1 cellular context compared by ENCODE assay signal in genomic region chr20:62302341-62303048, GRCh38.
TF ChIP-seq lines count a peak whose summit lies in the region.

Gene ADRM1, plus strand, starts transcription at chr20:62302997. Its CDS starts 572 bp downstream, at chr20:62303569.

TF ChIP-seq in K562, 482 proteins besides CTCF, POLR2A, EP300 and RAD21 (continued from another document and continues in another):
- TF ChIP-seq HMBOX1 (IDR thresholded peaks at IDR 0.05): no peak
- no peak for TF ChIP-seq KDM1A (IDR thresholded peaks at IDR 0.05)
- peak; percentile 97 for TF ChIP-seq RB1 (IDR thresholded peaks at IDR 0.05; ENCODE audit: low read depth)
- TF ChIP-seq CBFA2T3 (IDR thresholded peaks at IDR 0.05): no peak
- TF ChIP-seq ELF1 (tag; IDR thresholded peaks at IDR 0.05): peak; percentile 75
- TF ChIP-seq XRCC3 (IDR thresholded peaks at IDR 0.05): no peak
- TF ChIP-seq ZNF3 (CRISPR knock-in tag; IDR thresholded peaks at IDR 0.05): no peak
- no peak for TF ChIP-seq ZNF699 (CRISPR knock-in tag; IDR thresholded peaks at IDR 0.05; ENCODE audit: insufficient replicate concordance)
- TF ChIP-seq NEUROD1 (IDR thresholded peaks at IDR 0.05; ENCODE audit: borderline replicate concordance, low read depth, low read length, partially characterized antibody): peak; percentile 64
- TF ChIP-seq EHMT2 (IDR thresholded peaks at IDR 0.05): no peak
- no peak for TF ChIP-seq ZNF184 (CRISPR knock-in tag; IDR thresholded peaks at IDR 0.05)
- TF ChIP-seq, protein P1, sequence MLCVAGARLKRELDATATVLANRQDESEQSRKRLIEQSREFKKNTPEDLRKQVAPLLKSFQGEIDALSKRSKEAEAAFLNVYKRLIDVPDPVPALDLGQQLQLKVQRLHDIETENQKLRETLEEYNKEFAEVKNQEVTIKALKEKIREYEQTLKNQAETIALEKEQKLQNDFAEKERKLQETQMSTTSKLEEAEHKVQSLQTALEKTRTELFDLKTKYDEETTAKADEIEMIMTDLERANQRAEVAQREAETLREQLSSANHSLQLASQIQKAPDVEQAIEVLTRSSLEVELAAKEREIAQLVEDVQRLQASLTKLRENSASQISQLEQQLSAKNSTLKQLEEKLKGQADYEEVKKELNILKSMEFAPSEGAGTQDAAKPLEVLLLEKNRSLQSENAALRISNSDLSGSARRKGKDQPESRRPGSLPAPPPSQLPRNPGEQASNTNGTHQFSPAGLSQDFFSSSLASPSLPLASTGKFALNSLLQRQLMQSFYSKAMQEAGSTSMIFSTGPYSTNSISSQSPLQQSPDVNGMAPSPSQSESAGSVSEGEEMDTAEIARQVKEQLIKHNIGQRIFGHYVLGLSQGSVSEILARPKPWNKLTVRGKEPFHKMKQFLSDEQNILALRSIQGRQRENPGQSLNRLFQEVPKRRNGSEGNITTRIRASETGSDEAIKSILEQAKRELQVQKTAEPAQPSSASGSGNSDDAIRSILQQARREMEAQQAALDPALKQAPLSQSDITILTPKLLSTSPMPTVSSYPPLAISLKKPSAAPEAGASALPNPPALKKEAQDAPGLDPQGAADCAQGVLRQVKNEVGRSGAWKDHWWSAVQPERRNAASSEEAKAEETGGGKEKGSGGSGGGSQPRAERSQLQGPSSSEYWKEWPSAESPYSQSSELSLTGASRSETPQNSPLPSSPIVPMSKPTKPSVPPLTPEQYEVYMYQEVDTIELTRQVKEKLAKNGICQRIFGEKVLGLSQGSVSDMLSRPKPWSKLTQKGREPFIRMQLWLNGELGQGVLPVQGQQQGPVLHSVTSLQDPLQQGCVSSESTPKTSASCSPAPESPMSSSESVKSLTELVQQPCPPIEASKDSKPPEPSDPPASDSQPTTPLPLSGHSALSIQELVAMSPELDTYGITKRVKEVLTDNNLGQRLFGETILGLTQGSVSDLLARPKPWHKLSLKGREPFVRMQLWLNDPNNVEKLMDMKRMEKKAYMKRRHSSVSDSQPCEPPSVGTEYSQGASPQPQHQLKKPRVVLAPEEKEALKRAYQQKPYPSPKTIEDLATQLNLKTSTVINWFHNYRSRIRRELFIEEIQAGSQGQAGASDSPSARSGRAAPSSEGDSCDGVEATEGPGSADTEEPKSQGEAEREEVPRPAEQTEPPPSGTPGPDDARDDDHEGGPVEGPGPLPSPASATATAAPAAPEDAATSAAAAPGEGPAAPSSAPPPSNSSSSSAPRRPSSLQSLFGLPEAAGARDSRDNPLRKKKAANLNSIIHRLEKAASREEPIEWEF (CRISPR knock-in tag; IDR thresholded peaks at IDR 0.05): no peak
- TF ChIP-seq POLR2G (IDR thresholded peaks at IDR 0.05; ENCODE audit: low read depth, low read length): peak; percentile 89
- TF ChIP-seq JUN (IDR thresholded peaks at IDR 0.05; ENCODE audit: borderline replicate concordance, low read depth, low read length): peak; percentile 42; the same call in 1 of the 2 replicates
- TF ChIP-seq JUN (CRISPR knock-in tag; IDR thresholded peaks at IDR 0.05; ENCODE audit: borderline replicate concordance): no peak
- no peak for TF ChIP-seq PHB2 (IDR thresholded peaks at IDR 0.05; ENCODE audit: low read depth)
- TF ChIP-seq CXXC5 (CRISPR knock-in tag; IDR thresholded peaks at IDR 0.05): peak; percentile 94
- TF ChIP-seq, protein P2, sequence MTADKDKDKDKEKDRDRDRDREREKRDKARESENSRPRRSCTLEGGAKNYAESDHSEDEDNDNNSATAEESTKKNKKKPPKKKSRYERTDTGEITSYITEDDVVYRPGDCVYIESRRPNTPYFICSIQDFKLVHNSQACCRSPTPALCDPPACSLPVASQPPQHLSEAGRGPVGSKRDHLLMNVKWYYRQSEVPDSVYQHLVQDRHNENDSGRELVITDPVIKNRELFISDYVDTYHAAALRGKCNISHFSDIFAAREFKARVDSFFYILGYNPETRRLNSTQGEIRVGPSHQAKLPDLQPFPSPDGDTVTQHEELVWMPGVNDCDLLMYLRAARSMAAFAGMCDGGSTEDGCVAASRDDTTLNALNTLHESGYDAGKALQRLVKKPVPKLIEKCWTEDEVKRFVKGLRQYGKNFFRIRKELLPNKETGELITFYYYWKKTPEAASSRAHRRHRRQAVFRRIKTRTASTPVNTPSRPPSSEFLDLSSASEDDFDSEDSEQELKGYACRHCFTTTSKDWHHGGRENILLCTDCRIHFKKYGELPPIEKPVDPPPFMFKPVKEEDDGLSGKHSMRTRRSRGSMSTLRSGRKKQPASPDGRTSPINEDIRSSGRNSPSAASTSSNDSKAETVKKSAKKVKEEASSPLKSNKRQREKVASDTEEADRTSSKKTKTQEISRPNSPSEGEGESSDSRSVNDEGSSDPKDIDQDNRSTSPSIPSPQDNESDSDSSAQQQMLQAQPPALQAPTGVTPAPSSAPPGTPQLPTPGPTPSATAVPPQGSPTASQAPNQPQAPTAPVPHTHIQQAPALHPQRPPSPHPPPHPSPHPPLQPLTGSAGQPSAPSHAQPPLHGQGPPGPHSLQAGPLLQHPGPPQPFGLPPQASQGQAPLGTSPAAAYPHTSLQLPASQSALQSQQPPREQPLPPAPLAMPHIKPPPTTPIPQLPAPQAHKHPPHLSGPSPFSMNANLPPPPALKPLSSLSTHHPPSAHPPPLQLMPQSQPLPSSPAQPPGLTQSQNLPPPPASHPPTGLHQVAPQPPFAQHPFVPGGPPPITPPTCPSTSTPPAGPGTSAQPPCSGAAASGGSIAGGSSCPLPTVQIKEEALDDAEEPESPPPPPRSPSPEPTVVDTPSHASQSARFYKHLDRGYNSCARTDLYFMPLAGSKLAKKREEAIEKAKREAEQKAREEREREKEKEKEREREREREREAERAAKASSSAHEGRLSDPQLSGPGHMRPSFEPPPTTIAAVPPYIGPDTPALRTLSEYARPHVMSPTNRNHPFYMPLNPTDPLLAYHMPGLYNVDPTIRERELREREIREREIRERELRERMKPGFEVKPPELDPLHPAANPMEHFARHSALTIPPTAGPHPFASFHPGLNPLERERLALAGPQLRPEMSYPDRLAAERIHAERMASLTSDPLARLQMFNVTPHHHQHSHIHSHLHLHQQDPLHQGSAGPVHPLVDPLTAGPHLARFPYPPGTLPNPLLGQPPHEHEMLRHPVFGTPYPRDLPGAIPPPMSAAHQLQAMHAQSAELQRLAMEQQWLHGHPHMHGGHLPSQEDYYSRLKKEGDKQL (CRISPR knock-in tag; IDR thresholded peaks at IDR 0.05; ENCODE audit: borderline replicate concordance): no peak
- no peak for TF ChIP-seq ZNF584 (CRISPR knock-in tag; IDR thresholded peaks at IDR 0.05; ENCODE audit: low read depth)
- TF ChIP-seq, protein P3, sequence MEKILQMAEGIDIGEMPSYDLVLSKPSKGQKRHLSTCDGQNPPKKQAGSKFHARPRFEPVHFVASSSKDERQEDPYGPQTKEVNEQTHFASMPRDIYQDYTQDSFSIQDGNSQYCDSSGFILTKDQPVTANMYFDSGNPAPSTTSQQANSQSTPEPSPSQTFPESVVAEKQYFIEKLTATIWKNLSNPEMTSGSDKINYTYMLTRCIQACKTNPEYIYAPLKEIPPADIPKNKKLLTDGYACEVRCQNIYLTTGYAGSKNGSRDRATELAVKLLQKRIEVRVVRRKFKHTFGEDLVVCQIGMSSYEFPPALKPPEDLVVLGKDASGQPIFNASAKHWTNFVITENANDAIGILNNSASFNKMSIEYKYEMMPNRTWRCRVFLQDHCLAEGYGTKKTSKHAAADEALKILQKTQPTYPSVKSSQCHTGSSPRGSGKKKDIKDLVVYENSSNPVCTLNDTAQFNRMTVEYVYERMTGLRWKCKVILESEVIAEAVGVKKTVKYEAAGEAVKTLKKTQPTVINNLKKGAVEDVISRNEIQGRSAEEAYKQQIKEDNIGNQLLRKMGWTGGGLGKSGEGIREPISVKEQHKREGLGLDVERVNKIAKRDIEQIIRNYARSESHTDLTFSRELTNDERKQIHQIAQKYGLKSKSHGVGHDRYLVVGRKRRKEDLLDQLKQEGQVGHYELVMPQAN (IDR thresholded peaks at IDR 0.05; ENCODE audit: borderline replicate concordance): peak; percentile 64; the same call in 1 of the 2 replicates
- TF ChIP-seq LCOR (CRISPR knock-in tag; IDR thresholded peaks at IDR 0.05): peak; percentile 18; the same call in 1 of the 2 replicates
- TF ChIP-seq LARP7 (IDR thresholded peaks at IDR 0.05): no peak
- TF ChIP-seq SIRT6 (IDR thresholded peaks at IDR 0.05; ENCODE audit: low read depth, low read length): no peak
- no peak for TF ChIP-seq BACH1 (tag; IDR thresholded peaks at IDR 0.05)
- no peak for TF ChIP-seq STAT5A (IDR thresholded peaks at IDR 0.05; ENCODE audit: borderline replicate concordance, low read length)
- TF ChIP-seq MYC (IDR thresholded peaks at IDR 0.05; ENCODE audit: low read depth, low read length): peak; percentile 73
- TF ChIP-seq MYC (CRISPR knock-in tag; IDR thresholded peaks at IDR 0.05; ENCODE audit: borderline replicate concordance, low read depth): peak; percentile 69; the same call in 1 of the 2 replicates
- TF ChIP-seq HDAC8 (tag; IDR thresholded peaks at IDR 0.05): no peak
- peak; percentile 70 for TF ChIP-seq TBP (optimal IDR thresholded peaks at IDR 0.05; ENCODE audit: low read depth, low read length)
- TF ChIP-seq GATAD2A (IDR thresholded peaks at IDR 0.05): peak; percentile 95
- peak; percentile 55; the same call in 1 of the 2 replicates for TF ChIP-seq PML (IDR thresholded peaks at IDR 0.05; ENCODE audit: low read length)
- TF ChIP-seq POLR2B (IDR thresholded peaks at IDR 0.05; ENCODE audit: low read depth, partially characterized antibody): peak; percentile 43
- TF ChIP-seq CHD7 (IDR thresholded peaks at IDR 0.05; ENCODE audit: low read depth, low read length): no peak
